In genomic region chr6:88561974-88562736, GRCh38 we compare ENCODE assay signal across 23 cellular contexts.
DNase-seq lines count a peak whose midpoint lies in the region; ATAC-seq and TF ChIP-seq lines count a peak whose summit lies in the region.
"Had no signal": no experiment of that assay in that cellular context is flagged by ENCODE, and none has a peak within 500 bp of the region (broad histone marks: within the 10 kb centered on the region; RNA-seq: fewer than 3 reads in every experiment).

No MANE protein-coding gene starts in this region.

- TF ChIP-seq CTCF in DND-41 (IDR thresholded peaks at IDR 0.05; ENCODE audit: borderline replicate concordance, extremely low read depth, low read length, poor library complexity, severe bottlenecking): no peak
- TF ChIP-seq CTCF in VCaP (conservative IDR thresholded peaks at IDR 0.05): no peak
- no peak for TF ChIP-seq CTCF in fibroblast of the aortic adventitia (IDR thresholded peaks at IDR 0.05; ENCODE audit: insufficient read depth, low read length)

- H4K20me1 ChIP-seq in DND-41 (ENCODE audit: insufficient read depth, low read length): no peaks in the 10 kb centered on the region

- H3K36me3 ChIP-seq in DND-41 (ENCODE audit: insufficient read depth, low read length): no peaks in the 10 kb centered on the region
- no peaks in the 10 kb centered on the region for H3K36me3 ChIP-seq in rectal smooth muscle tissue (ENCODE audit: control insufficient read depth, insufficient read depth, low read length)
- H3K36me3 ChIP-seq: gastrocnemius medialis, lower lobe of right lung, SJSA1 had no signal

- H3K9ac ChIP-seq in DND-41 (ENCODE audit: low read depth, low read length): peak overlapping the region; percentile 22
- no peak overlapping the region for H3K9ac ChIP-seq in rectal smooth muscle tissue (ENCODE audit: low read length)
- H3K9ac ChIP-seq: GM23248 had no signal

- 0 out of 3 replicates have a peak, but pooled peaks have one; percentile 2 for ATAC-seq in DND-41 (ENCODE audit: insufficient read depth, low read depth)
- ATAC-seq: gastrocnemius medialis, lower lobe of right lung had no signal

- DNase-seq in DND-41 (no peak), fibroblast of the aortic adventitia (ENCODE audit: low read depth) (peak; percentile 5), retina (no peak), NCI-H2029 (lab: John Stamatoyannopoulos, UW) (no peak), UCSD-AML1 (lab: John Stamatoyannopoulos, UW; ENCODE audit: unreplicated experiment) (no peak), NCI-H1417 (lab: John Stamatoyannopoulos, UW) (no peak)
- DNase-seq: activated CD4-positive, alpha-beta memory T cell treated with anti-CD3 and anti-CD28 coated beads, Interleukin-2, amount 10 ng/mL, durations not matched to agents 7 days and 5 days; activated CD4-positive, CD25-positive, alpha-beta regulatory T cell treated with anti-CD3 and anti-CD28 coated beads, Interleukin-2, amount 50 U/mL, for 72 hours; activated naive CD8-positive, alpha-beta T cell treated with anti-CD3 and anti-CD28 coated beads for 36 hours; effector CD8-positive, alpha-beta T cell; erythroblast; gastrocnemius medialis; GM23248; islet precursor cell; lower lobe of right lung; MM.1S; NCI-H1436; T-helper 1 cell had no signal

- H3K79me2 ChIP-seq in DND-41 (ENCODE audit: insufficient read depth, low read length): no peaks in the 10 kb centered on the region

- peak overlapping the region; percentile 24; the same call in 1 of the 2 replicates for H2AFZ ChIP-seq in DND-41 (ENCODE audit: low read depth, low read length)
- H2AFZ ChIP-seq: GM23248 had no signal

- peak overlapping the region; percentile 51 for H3K4me2 ChIP-seq in DND-41 (ENCODE audit: insufficient read depth, low read length)
- H3K4me2 ChIP-seq: smooth muscle cell had no signal

- H3K4me1 ChIP-seq in DND-41 (ENCODE audit: insufficient read depth, low read length): peaks cover 46% of the 10 kb centered on the region
- no peaks in the 10 kb centered on the region for H3K4me1 ChIP-seq in rectal smooth muscle tissue (ENCODE audit: control insufficient read depth, insufficient read depth, low read length)
- H3K4me1 ChIP-seq: lower lobe of right lung, SJSA1 had no signal

- H3K4me3 ChIP-seq in DND-41 (ENCODE audit: low read depth in 1 of 2, low read length in 2 of 2): 0 out of 4 replicates have a peak overlapping the region, but pooled peaks of 1 of the 2 experiments have one; percentile 6
- no peak overlapping the region for H3K4me3 ChIP-seq in fibroblast of the aortic adventitia (ENCODE audit: low read depth, low read length)
- no peak overlapping the region for H3K4me3 ChIP-seq in rectal smooth muscle tissue (ENCODE audit: low read length)
- H3K4me3 ChIP-seq: gastrocnemius medialis, GM23248, lower lobe of right lung, SJSA1, smooth muscle cell had no signal

- peak overlapping the region; percentile 78 for H3K27ac ChIP-seq in DND-41 (ENCODE audit: low read length)
- peak overlapping the region; percentile 67 for H3K27ac ChIP-seq in VCaP
- H3K27ac ChIP-seq in rectal smooth muscle tissue (ENCODE audit: low read depth, low read length): peak overlapping the region; percentile 48
- H3K27ac ChIP-seq: C4-2B, gastrocnemius medialis, GM23248, lower lobe of right lung, SJSA1 had no signal

- H3K9me3 ChIP-seq in DND-41 (ENCODE audit: insufficient read depth, low read length, severe bottlenecking): no peaks in the 10 kb centered on the region
- H3K9me3 ChIP-seq: gastrocnemius medialis, lower lobe of right lung, SJSA1 had no signal

- H3K27me3 ChIP-seq in DND-41 (ENCODE audit: insufficient read depth, low read length, poor library complexity) (no peaks in the 10 kb centered on the region), rectal smooth muscle tissue (ENCODE audit: control insufficient read depth, insufficient read depth, low read length) (no peaks in the 10 kb centered on the region)
- H3K27me3 ChIP-seq: gastrocnemius medialis, SJSA1 had no signal
